In genomic region chr12:27003421-27004311, GRCh38 we compare ENCODE assay signal across 1 cellular context.
TF ChIP-seq lines count a peak whose summit lies in the region.

No MANE protein-coding gene starts in this region.

TF ChIP-seq in K562, 482 proteins besides CTCF, POLR2A, EP300 and RAD21:
- no peak for TF ChIP-seq ZNF134 (CRISPR knock-in tag; conservative IDR thresholded peaks at IDR 0.05)
- TF ChIP-seq ZNF24 (IDR thresholded peaks at IDR 0.05), result no peak
- TF ChIP-seq ZNF280B (CRISPR knock-in tag; IDR thresholded peaks at IDR 0.05), result no peak
- TF ChIP-seq HDAC2 (IDR thresholded peaks at IDR 0.05), result no peak
- no peak for TF ChIP-seq WHSC1 (IDR thresholded peaks at IDR 0.05; ENCODE audit: low read length)
- no peak for TF ChIP-seq MCM3 (IDR thresholded peaks at IDR 0.05)
TF ChIP-seq in K562: peak in this region for 0.
